19 cellular contexts compared by ENCODE assay signal in the genomic region with DNA sequence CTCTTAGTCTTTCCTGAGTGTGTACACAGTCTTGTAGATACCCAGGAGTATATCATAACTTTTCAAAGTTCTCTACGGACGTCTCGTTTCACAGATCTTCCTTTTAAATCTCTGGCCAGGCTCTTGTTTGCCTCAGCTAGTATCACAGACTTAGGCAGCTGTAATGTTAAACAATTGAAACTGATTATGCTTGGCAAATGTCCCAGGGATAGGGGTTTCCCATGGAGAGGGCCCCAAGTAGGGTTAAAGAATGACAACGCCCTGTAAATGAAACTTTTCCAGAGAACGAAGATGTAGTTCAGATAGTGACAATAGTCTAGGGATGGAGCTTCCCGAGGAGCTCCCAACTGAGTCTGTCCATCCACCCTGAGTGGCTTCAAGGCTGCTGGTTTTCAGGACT. TPM values are rescaled to one million over a fixed set of nuclear protein-coding genes. Genes with fewer than 3 reads are reported as not detected.
"Had no signal": no experiment of that assay in that cellular context is flagged by ENCODE, and none has a peak within 500 bp of the region (broad histone marks: within the 10 kb centered on the region; RNA-seq: fewer than 3 reads in every experiment).

No MANE protein-coding gene starts in this region.

- H3K9me3 ChIP-seq: mucosa of descending colon, uterus had no signal

- DNase-seq: activated CD4-positive, alpha-beta memory T cell treated with anti-CD3 and anti-CD28 coated beads for 36 hours; activated naive CD4-positive, alpha-beta T cell treated with anti-CD3 and anti-CD28 coated beads, Interleukin-2, amount 50 U/mL, for 16 hours; activated T-cell treated with anti-CD3 and anti-CD28 coated beads, Interleukin-2, amount 50 U/mL, for 1 hour; effector memory CD8-positive, alpha-beta T cell; kidney; left lung; mesenchymal stem cell; mucosa of descending colon; naive B cell; stimulated activated CD4-positive, alpha-beta T cell treated with anti-CD3 and anti-CD28 coated beads, Interleukin-12 subunit alpha, Interleukin-12 subunit beta, amount 100 ng/mL, for 4 hours; stimulated activated CD4-positive, alpha-beta T cell treated with anti-CD3 and anti-CD28 coated beads, Interleukin-1b, Interleukin-23, amount 100 ng/mL, for 48 hours; uterus had no signal

- H3K4me1 ChIP-seq: left lung, tibial nerve, uterus had no signal

- H3K9me3 Mint-ChIP-seq: effector memory CD8-positive, alpha-beta T cell had no signal

- ATAC-seq: effector memory CD8-positive, alpha-beta T cell; left lung; mucosa of descending colon had no signal

- H3K36me3 ChIP-seq: cardiac muscle cell, left lung, tibial nerve, uterus had no signal

- H3K4me3 Mint-ChIP-seq: activated CD4-positive, alpha-beta memory T cell treated with anti-CD3 and anti-CD28 coated beads for 36 hours; effector memory CD8-positive, alpha-beta T cell; naive B cell; neural crest cell; stimulated activated naive CD8-positive, alpha-beta T cell treated with anti-CD3 and anti-CD28 coated beads, Interleukin-15, Interleukin-2, amounts not matched to agents 100 ng/mL and 50 ng/mL, for 24 hours; T-helper 2 cell treated with Interferon-gamma antibody and Interleukin-4, amounts not matched to agents 5 μg/mL and 100 μg/mL, for 36 hours had no signal

- H3K27me3 ChIP-seq: cardiac muscle cell, uterus had no signal

- H3K27ac Mint-ChIP-seq: activated CD4-positive, alpha-beta memory T cell treated with anti-CD3 and anti-CD28 coated beads for 36 hours; effector memory CD8-positive, alpha-beta T cell; stimulated activated naive CD8-positive, alpha-beta T cell treated with anti-CD3 and anti-CD28 coated beads, Interleukin-15, Interleukin-2, amounts not matched to agents 100 ng/mL and 50 ng/mL, for 24 hours; T-helper 2 cell treated with Interferon-gamma antibody and Interleukin-4, amounts not matched to agents 5 μg/mL and 100 μg/mL, for 36 hours had no signal

- H3K27me3 Mint-ChIP-seq: activated CD4-positive, alpha-beta memory T cell treated with anti-CD3 and anti-CD28 coated beads for 36 hours; stimulated activated naive CD8-positive, alpha-beta T cell treated with anti-CD3 and anti-CD28 coated beads, Interleukin-15, Interleukin-2, amounts not matched to agents 100 ng/mL and 50 ng/mL, for 24 hours had no signal

- H3K4me1 Mint-ChIP-seq: neural crest cell had no signal

- H3K4me3 ChIP-seq: cardiac muscle cell, left lung, mucosa of descending colon, tibial nerve, uterus had no signal

- H3K27ac ChIP-seq: cardiac muscle cell, epithelial cell of prostate, tibial nerve, uterus had no signal

RNA-seq across cellular contexts. Expression of a gene that starts 9.2 kb away (rescaled TPM):
- total RNA-seq: cardiac muscle cell, frontal cortex, uterus had no signal
- polyA plus RNA-seq: cardiac muscle cell had no signal
